ENCODE assay signal across 8 cellular contexts in genomic region chr5:32444191-32444945, GRCh38. TPM values are rescaled to one million over a fixed set of nuclear protein-coding genes. Genes with fewer than 3 reads are reported as not detected.
DNase-seq lines count a peak whose midpoint lies in the region; ATAC-seq, FAIRE-seq and TF ChIP-seq lines count a peak whose summit lies in the region.

ZFR (minus strand) TSS chr5:32444740; CDS start chr5:32444658, 82 bp downstream.

- peak; percentile 78 for TF ChIP-seq POLR2A in GM19099 (IDR thresholded peaks at IDR 0.05; ENCODE audit: extremely low read depth, insufficient read length, low read depth)

- peak within 1 kb of the TSS; percentile 92 for H3K4me3 Mint-ChIP-seq in central memory CD8-positive, alpha-beta T cell

- H4K20me1 ChIP-seq in keratinocyte (ENCODE audit: control insufficient read depth, extremely low read depth, insufficient read depth, low read length): peaks cover 10% of the 10 kb centered on the region

- H3K27ac Mint-ChIP-seq in central memory CD8-positive, alpha-beta T cell (ENCODE audit: low read depth): peak within 1 kb of the TSS; percentile 87

- peak within 1 kb of the TSS; percentile 85 for H3K4me3 ChIP-seq in AG10803 (ENCODE audit: low read length)
- peak within 1 kb of the TSS; percentile 75 to 93 (median 90) for H3K4me3 ChIP-seq in keratinocyte (ENCODE audit: control insufficient read depth in 2 of 3, extremely low read depth in 1 of 3, insufficient read depth in 2 of 3, low read depth in 1 of 3, low read length in 3 of 3)

- peaks cover 26% of the 10 kb centered on the region for H3K4me1 Mint-ChIP-seq in central memory CD8-positive, alpha-beta T cell

- no peaks in the 10 kb centered on the region for H3K27me3 Mint-ChIP-seq in central memory CD8-positive, alpha-beta T cell

- H3K27ac ChIP-seq in keratinocyte (ENCODE audit: control insufficient read depth, insufficient read depth, low read length): peak within 1 kb of the TSS; percentile 78

- no peaks in the 10 kb centered on the region for H3K27me3 ChIP-seq in keratinocyte (ENCODE audit: control insufficient read depth, extremely low read depth, insufficient read depth, low read length)

- no peaks in the 10 kb centered on the region for H3K9me3 Mint-ChIP-seq in central memory CD8-positive, alpha-beta T cell

- peaks cover 2 to 5% of the 10 kb centered on the region in 2 experiments for H3K36me3 ChIP-seq in keratinocyte (ENCODE audit: control insufficient read depth in 2 of 2, extremely low read depth in 1 of 2, insufficient read depth in 2 of 2, low read length in 2 of 2)

- dilution Hi-C loops in keratinocyte (cut with MboI; ENCODE audit: extremely low pct_ligation_motif_present, low sequenced_read_pairs): no loop called here

- peaks cover 14% of the 10 kb centered on the region for H3K36me3 Mint-ChIP-seq in central memory CD8-positive, alpha-beta T cell (ENCODE audit: insufficient read depth)

- no peaks in the 10 kb centered on the region for H3K9me1 ChIP-seq in keratinocyte (ENCODE audit: control insufficient read depth, extremely low read depth, insufficient read depth, low read length)

- DNase-seq in AG10803 (ENCODE audit: low read depth) (peak; percentile 85), NCI-H446 treated with DMSO at 0.1 percent for 48 hours (lab: John Stamatoyannopoulos, UW) (peak; percentile 87), keratinocyte (ENCODE audit: low read depth, low spot score) (peak; percentile 41)
- peak; percentile 83 to 88 for DNase-seq in central memory CD8-positive, alpha-beta T cell (ENCODE audit: low spot score in 2 of 2)
- DNase-seq in stimulated activated CD4-positive, alpha-beta T cell treated with anti-CD3 and anti-CD28 coated beads, Interleukin-12 subunit alpha, Interleukin-12 subunit beta, amount 100 ng/mL, for 48 hours (ENCODE audit: low read depth in 2 of 3, low spot score in 1 of 3): peak; percentile 82 to 90 (median 88)

- peak within 1 kb of the TSS; percentile 76 for H2AFZ ChIP-seq in keratinocyte (ENCODE audit: control insufficient read depth, low read length)

- H3K4me2 ChIP-seq in keratinocyte (ENCODE audit: control insufficient read depth, extremely low read depth, insufficient read depth, low read depth, low read length): peak within 1 kb of the TSS; percentile 99

- H3K79me2 ChIP-seq in keratinocyte (ENCODE audit: control insufficient read depth, insufficient read depth, low read length): peaks cover 43% of the 10 kb centered on the region

- H3K4me1 ChIP-seq in keratinocyte (ENCODE audit: control insufficient read depth, extremely low read depth, insufficient read depth, low read length): peaks cover 23% of the 10 kb centered on the region

- no peaks in the 10 kb centered on the region for H3K9me3 ChIP-seq in keratinocyte (ENCODE audit: control insufficient read depth, low read depth, low read length)

- peak; percentile 79 for ATAC-seq in HG03378 (IDR thresholded peaks at IDR 0.05; ENCODE audit: unreplicated experiment)
- ATAC-seq in activated CD4-positive, CD25-positive, alpha-beta regulatory T cell treated with anti-CD3 and anti-CD28 coated beads, Interleukin-2, amount 50 U/mL, for 24 hours: peak; percentile 91 to 92
- peak; percentile 92 for ATAC-seq in central memory CD8-positive, alpha-beta T cell (replicated peaks; ENCODE audit: extremely low read depth, poor library complexity, severe bottlenecking)

- TF ChIP-seq CTCF in AG10803 (conservative IDR thresholded peaks at IDR 0.05; ENCODE audit: low read length): no peak
- TF ChIP-seq CTCF in keratinocyte (optimal IDR thresholded peaks at IDR 0.05 in 1 of 3, IDR thresholded peaks at IDR 0.05 in 1 of 3, conservative IDR thresholded peaks at IDR 0.05 in 1 of 3; ENCODE audit: extremely low read depth in 1 of 3, insufficient read depth in 2 of 3, low read length in 3 of 3): no peak

- no peak for FAIRE-seq in keratinocyte (lab: Jason Lieb, UNC)

- peak within 1 kb of the TSS; percentile 90 for H3K9ac ChIP-seq in keratinocyte (ENCODE audit: control insufficient read depth, extremely low read depth, insufficient read depth, low read length)

RNA-seq across cellular contexts. Expression of gene ZFR, which starts in this region (rescaled TPM):
- polyA plus RNA-seq in keratinocyte: 56.6 to 74.7 TPM (median 58.7 TPM) in 3 replicates
- polyA plus RNA-seq in keratinocyte (2011; ENCODE audit: low read depth): 57.7 TPM
- 32.3 and 53.6 TPM in 2 replicates for polyA plus RNA-seq in keratinocyte (2011; cell fraction: cytosol; rRNA removed)
- 50.8 and 56.9 TPM in 2 replicates for polyA plus RNA-seq in keratinocyte (2011; cell fraction: nucleus; rRNA removed)
- 30.8 and 37.7 TPM in 2 replicates for polyA plus RNA-seq in keratinocyte (2012; ENCODE audit: low replicate concordance)
- polyA minus RNA-seq in keratinocyte: 116 to 202 TPM (median 154 TPM) in 3 replicates
- 45.5 TPM for polyA minus RNA-seq in keratinocyte (2011; cell fraction: cytosol; rRNA and poly(A)+ RNA removed)
- 37.4 and 63.4 TPM in 2 replicates for polyA minus RNA-seq in keratinocyte (2011; cell fraction: nucleus; rRNA and poly(A)+ RNA removed)

Comparison
In these comparisons a context has a peak if more than half of its experiments do, and no peak if none do; other contexts are left out.
1. Peak in every context shown above with its lines: DNase-seq, ATAC-seq, H3K4me3 ChIP-seq and H3K27ac ChIP-seq.